Comparison of ENCODE assay signal across 1 cellular context in the genomic region with DNA sequence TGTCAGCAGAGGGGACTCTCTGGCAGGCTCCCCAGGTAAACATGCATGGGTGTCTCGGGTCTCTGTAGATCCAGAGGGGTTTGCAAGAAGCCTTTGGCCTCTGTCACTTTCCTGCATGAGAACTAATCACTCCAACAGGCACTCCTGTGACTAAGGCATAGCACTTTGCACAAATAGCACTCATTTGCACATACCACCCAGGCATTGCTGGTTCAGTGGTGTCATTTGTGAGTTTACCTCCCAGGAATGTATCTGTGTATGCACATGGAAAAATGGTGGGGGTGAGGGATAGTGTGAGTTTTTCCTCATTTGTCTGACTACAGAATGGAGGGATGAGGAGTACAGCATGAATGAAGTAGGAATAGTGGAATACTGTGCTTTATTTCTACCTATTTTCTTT.
TF ChIP-seq lines count a peak whose summit lies in the region.

No MANE protein-coding gene starts in this region.

TF ChIP-seq in HepG2, 621 proteins besides CTCF, POLR2A, EP300 and RAD21:
- TF ChIP-seq, protein P1, sequence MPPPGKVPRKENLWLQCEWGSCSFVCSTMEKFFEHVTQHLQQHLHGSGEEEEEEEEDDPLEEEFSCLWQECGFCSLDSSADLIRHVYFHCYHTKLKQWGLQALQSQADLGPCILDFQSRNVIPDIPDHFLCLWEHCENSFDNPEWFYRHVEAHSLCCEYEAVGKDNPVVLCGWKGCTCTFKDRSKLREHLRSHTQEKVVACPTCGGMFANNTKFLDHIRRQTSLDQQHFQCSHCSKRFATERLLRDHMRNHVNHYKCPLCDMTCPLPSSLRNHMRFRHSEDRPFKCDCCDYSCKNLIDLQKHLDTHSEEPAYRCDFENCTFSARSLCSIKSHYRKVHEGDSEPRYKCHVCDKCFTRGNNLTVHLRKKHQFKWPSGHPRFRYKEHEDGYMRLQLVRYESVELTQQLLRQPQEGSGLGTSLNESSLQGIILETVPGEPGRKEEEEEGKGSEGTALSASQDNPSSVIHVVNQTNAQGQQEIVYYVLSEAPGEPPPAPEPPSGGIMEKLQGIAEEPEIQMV (CRISPR knock-in tag; IDR thresholded peaks at IDR 0.05; ENCODE audit: low read depth), result no peak
- TF ChIP-seq, protein P2, sequence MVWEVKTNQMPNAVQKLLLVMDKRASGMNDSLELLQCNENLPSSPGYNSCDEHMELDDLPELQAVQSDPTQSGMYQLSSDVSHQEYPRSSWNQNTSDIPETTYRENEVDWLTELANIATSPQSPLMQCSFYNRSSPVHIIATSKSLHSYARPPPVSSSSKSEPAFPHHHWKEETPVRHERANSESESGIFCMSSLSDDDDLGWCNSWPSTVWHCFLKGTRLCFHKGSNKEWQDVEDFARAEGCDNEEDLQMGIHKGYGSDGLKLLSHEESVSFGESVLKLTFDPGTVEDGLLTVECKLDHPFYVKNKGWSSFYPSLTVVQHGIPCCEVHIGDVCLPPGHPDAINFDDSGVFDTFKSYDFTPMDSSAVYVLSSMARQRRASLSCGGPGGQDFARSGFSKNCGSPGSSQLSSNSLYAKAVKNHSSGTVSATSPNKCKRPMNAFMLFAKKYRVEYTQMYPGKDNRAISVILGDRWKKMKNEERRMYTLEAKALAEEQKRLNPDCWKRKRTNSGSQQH (CRISPR knock-in tag; IDR thresholded peaks at IDR 0.05; ENCODE audit: low read depth), result no peak
- no peak for TF ChIP-seq ZNF674 (CRISPR knock-in tag; IDR thresholded peaks at IDR 0.05; ENCODE audit: low read depth)
- TF ChIP-seq ZNF121 (CRISPR knock-in tag; IDR thresholded peaks at IDR 0.05), result no peak
- TF ChIP-seq, protein P3, sequence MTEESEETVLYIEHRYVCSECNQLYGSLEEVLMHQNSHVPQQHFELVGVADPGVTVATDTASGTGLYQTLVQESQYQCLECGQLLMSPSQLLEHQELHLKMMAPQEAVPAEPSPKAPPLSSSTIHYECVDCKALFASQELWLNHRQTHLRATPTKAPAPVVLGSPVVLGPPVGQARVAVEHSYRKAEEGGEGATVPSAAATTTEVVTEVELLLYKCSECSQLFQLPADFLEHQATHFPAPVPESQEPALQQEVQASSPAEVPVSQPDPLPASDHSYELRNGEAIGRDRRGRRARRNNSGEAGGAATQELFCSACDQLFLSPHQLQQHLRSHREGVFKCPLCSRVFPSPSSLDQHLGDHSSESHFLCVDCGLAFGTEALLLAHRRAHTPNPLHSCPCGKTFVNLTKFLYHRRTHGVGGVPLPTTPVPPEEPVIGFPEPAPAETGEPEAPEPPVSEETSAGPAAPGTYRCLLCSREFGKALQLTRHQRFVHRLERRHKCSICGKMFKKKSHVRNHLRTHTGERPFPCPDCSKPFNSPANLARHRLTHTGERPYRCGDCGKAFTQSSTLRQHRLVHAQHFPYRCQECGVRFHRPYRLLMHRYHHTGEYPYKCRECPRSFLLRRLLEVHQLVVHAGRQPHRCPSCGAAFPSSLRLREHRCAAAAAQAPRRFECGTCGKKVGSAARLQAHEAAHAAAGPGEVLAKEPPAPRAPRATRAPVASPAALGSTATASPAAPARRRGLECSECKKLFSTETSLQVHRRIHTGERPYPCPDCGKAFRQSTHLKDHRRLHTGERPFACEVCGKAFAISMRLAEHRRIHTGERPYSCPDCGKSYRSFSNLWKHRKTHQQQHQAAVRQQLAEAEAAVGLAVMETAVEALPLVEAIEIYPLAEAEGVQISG (CRISPR knock-in tag; IDR thresholded peaks at IDR 0.05), result no peak
- TF ChIP-seq ZNF34 (CRISPR knock-in tag; IDR thresholded peaks at IDR 0.05; ENCODE audit: borderline replicate concordance), result no peak
- TF ChIP-seq ZNF776 (CRISPR knock-in tag; IDR thresholded peaks at IDR 0.05), result no peak
- TF ChIP-seq, protein P4, sequence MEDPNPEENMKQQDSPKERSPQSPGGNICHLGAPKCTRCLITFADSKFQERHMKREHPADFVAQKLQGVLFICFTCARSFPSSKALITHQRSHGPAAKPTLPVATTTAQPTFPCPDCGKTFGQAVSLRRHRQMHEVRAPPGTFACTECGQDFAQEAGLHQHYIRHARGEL (CRISPR knock-in tag; IDR thresholded peaks at IDR 0.05), result no peak
- TF ChIP-seq, protein P5, sequence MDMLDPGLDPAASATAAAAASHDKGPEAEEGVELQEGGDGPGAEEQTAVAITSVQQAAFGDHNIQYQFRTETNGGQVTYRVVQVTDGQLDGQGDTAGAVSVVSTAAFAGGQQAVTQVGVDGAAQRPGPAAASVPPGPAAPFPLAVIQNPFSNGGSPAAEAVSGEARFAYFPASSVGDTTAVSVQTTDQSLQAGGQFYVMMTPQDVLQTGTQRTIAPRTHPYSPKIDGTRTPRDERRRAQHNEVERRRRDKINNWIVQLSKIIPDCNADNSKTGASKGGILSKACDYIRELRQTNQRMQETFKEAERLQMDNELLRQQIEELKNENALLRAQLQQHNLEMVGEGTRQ (IDR thresholded peaks at IDR 0.05; ENCODE audit: low read depth, low read length), result no peak
- TF ChIP-seq, protein P5 (CRISPR knock-in tag; IDR thresholded peaks at IDR 0.05; ENCODE audit: borderline replicate concordance), result no peak
- TF ChIP-seq, protein P6, sequence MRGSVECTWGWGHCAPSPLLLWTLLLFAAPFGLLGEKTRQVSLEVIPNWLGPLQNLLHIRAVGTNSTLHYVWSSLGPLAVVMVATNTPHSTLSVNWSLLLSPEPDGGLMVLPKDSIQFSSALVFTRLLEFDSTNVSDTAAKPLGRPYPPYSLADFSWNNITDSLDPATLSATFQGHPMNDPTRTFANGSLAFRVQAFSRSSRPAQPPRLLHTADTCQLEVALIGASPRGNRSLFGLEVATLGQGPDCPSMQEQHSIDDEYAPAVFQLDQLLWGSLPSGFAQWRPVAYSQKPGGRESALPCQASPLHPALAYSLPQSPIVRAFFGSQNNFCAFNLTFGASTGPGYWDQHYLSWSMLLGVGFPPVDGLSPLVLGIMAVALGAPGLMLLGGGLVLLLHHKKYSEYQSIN (CRISPR knock-in tag; IDR thresholded peaks at IDR 0.05; ENCODE audit: borderline replicate concordance), result no peak
- TF ChIP-seq CHD2 (IDR thresholded peaks at IDR 0.05; ENCODE audit: low read depth, low read length), result no peak
- no peak for TF ChIP-seq ARNTL (CRISPR knock-in tag; IDR thresholded peaks at IDR 0.05)
- TF ChIP-seq, protein P7, sequence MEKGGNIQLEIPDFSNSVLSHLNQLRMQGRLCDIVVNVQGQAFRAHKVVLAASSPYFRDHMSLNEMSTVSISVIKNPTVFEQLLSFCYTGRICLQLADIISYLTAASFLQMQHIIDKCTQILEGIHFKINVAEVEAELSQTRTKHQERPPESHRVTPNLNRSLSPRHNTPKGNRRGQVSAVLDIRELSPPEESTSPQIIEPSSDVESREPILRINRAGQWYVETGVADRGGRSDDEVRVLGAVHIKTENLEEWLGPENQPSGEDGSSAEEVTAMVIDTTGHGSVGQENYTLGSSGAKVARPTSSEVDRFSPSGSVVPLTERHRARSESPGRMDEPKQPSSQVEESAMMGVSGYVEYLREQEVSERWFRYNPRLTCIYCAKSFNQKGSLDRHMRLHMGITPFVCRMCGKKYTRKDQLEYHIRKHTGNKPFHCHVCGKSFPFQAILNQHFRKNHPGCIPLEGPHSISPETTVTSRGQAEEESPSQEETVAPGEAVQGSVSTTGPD (CRISPR knock-in tag; IDR thresholded peaks at IDR 0.05), result no peak
- TF ChIP-seq HNRNPK (IDR thresholded peaks at IDR 0.05; ENCODE audit: low read depth, low read length, poor library complexity, severe bottlenecking), result no peak
- no peak for TF ChIP-seq ZNF263 (CRISPR knock-in tag; IDR thresholded peaks at IDR 0.05)
- TF ChIP-seq SUZ12 (IDR thresholded peaks at IDR 0.05; ENCODE audit: low read depth, low read length), result no peak
